19 cellular contexts compared by ENCODE assay signal in the genomic region with DNA sequence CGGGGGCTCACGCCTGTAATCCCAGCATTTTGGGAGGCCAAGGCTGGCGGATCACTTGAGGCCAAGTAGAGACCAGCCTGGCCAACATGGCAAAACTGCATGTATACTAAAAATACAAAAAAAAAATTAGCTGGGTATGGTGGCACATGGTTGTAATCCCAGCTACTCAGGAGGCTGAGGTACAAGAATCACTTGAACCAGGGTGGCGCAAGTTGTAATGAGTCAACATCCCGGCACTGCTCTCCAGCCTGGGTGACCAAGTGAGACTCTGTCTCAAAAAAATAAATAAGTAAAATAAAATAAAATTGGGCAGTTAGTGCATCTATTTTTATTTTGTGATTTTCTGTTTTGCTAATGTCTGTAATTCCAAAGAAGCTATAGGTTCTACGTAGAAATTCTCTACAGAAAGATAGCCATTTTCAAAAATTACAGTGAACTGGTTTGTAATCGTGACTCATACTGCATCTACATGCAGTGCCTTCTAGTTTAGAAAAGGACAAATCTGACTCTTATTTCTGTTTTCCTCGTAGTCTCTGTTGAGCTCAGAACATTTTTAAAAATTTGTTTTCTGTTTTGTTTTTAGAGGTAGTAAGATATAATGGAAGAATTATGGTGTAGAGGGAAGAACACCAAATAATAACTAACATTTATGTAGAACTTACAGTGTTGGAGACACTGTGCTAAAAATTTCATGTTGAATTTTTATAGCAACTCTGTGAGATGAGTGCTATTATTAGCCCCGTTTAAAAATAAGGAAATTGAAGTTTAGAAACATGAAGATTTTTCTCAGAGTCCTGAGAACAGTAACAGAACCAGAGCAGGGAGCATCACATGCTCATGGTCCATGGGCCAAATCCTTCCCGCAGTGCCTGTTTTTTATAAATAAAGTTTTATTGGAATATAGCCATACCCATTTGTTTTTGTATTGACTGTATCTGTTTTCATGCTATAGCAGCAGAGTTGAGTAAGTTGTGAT.
A peak's percentile ranks its signal among the peaks of the same experiment; 100 is the strongest.
DNase-seq lines count a peak whose midpoint lies in the region; ATAC-seq, FAIRE-seq and TF ChIP-seq lines count a peak whose summit lies in the region.
"Had no signal": no experiment of that assay in that cellular context is flagged by ENCODE, and none has a peak within 500 bp of the region (broad histone marks: within the 10 kb centered on the region; RNA-seq: fewer than 3 reads in every experiment).

No MANE protein-coding gene starts in this region.

- no peak for ATAC-seq in GM21786 (IDR thresholded peaks at IDR 0.05; ENCODE audit: unreplicated experiment)
- no peak for ATAC-seq in CD8-positive, alpha-beta T cell
- ATAC-seq: activated CD8-positive, alpha-beta T cell treated with anti-CD3 and anti-CD28 coated beads for 36 hours; sciatic nerve had no signal

- no peak for DNase-seq in HTR-8/SVneo (ENCODE audit: insufficient read length, low spot score)
- peak; percentile 65 for DNase-seq in amniotic epithelial cell (ENCODE audit: low read depth)
- DNase-seq in fibroblast of pulmonary artery (ENCODE audit: low read depth): peak; percentile 22
- peak; percentile 21 to 28 for DNase-seq in thyroid gland
- no peak for DNase-seq in stimulated activated CD4-positive, alpha-beta T cell treated with anti-CD3 and anti-CD28 coated beads, Interleukin-4, amount 100 ng/mL, for 4 hours
- no peak for DNase-seq in CD8-positive, alpha-beta T cell
- DNase-seq: activated CD8-positive, alpha-beta T cell treated with anti-CD3 and anti-CD28 coated beads for 36 hours; C1 segment of cervical spinal cord; esophagus squamous epithelium; NCI-H1105 treated with DMSO at 0.1 percent for 48 hours; RPMI8226; stimulated activated CD4-positive, alpha-beta T cell treated with anti-CD3 and anti-CD28 coated beads, Interleukin-2, amount 100 ng/mL, for 24 hours had no signal

- no peaks in the 10 kb centered on the region for H3K4me1 Mint-ChIP-seq in CD8-positive, alpha-beta T cell (ENCODE audit: low read depth)

- no peaks in the 10 kb centered on the region for H3K27me3 ChIP-seq in thyroid gland
- H3K27me3 ChIP-seq in CD8-positive, alpha-beta T cell (ENCODE audit: insufficient read depth, low read length): no peaks in the 10 kb centered on the region
- H3K27me3 ChIP-seq: adrenal gland, esophagus squamous epithelium had no signal

- TF ChIP-seq CTCF in fibroblast of pulmonary artery (IDR thresholded peaks at IDR 0.05; ENCODE audit: low read length, missing control alignments) (no peak), thyroid gland (IDR thresholded peaks at IDR 0.05) (no peak)
- TF ChIP-seq CTCF in CD8-positive, alpha-beta T cell (IDR thresholded peaks at IDR 0.05): no peak

- H3K9me3 ChIP-seq in thyroid gland: no peaks in the 10 kb centered on the region
- H3K9me3 ChIP-seq in CD8-positive, alpha-beta T cell (ENCODE audit: low read length): no peaks in the 10 kb centered on the region
- H3K9me3 ChIP-seq: adrenal gland, esophagus squamous epithelium had no signal

- H3K36me3 ChIP-seq in thyroid gland: peaks cover 8 to 17% of the 10 kb centered on the region in 2 donors
- peaks cover 4% of the 10 kb centered on the region for H3K36me3 ChIP-seq in CD8-positive, alpha-beta T cell (ENCODE audit: insufficient read depth, low read length)
- H3K36me3 ChIP-seq: adrenal gland had no signal

- no peak for TF ChIP-seq POLR2A in thyroid gland (IDR thresholded peaks at IDR 0.05)

- H3K27ac Mint-ChIP-seq in CD8-positive, alpha-beta T cell: no peak overlapping the region
- H3K27ac Mint-ChIP-seq: activated CD8-positive, alpha-beta T cell treated with anti-CD3 and anti-CD28 coated beads for 36 hours; activated T-helper 1 cell treated with anti-CD3 and anti-CD28 coated beads, Interleukin-12 subunit alpha, Interleukin-12 subunit beta, Interleukin-2, Interleukin-4 antibody, amounts not matched to agents 30 ng/mL and 10 ng/mL and 1 ng/mL, durations not matched to agents 14 hours and 24 hours and 36 hours; dendritic cell treated with granulocyte-macrophage colony-stimulating factor and Interleukin-4, amounts not matched to agents 40 ng/mL and 50 ng/mL, for 4 days had no signal

- H3K4me3 Mint-ChIP-seq in CD8-positive, alpha-beta T cell: no peak overlapping the region
- H3K4me3 Mint-ChIP-seq: activated CD8-positive, alpha-beta T cell treated with anti-CD3 and anti-CD28 coated beads for 36 hours; activated T-helper 1 cell treated with anti-CD3 and anti-CD28 coated beads, Interleukin-12 subunit alpha, Interleukin-12 subunit beta, Interleukin-2, Interleukin-4 antibody, amounts not matched to agents 30 ng/mL and 10 ng/mL and 1 ng/mL, durations not matched to agents 14 hours and 24 hours and 36 hours; dendritic cell treated with granulocyte-macrophage colony-stimulating factor and Interleukin-4, amounts not matched to agents 40 ng/mL and 50 ng/mL, for 4 days had no signal

- H3K4me1 ChIP-seq in thyroid gland: no peaks in the 10 kb centered on the region
- H3K4me1 ChIP-seq in CD8-positive, alpha-beta T cell (ENCODE audit: insufficient read depth, low read length): no peaks in the 10 kb centered on the region
- H3K4me1 ChIP-seq: adrenal gland, esophagus squamous epithelium had no signal

- no peaks in the 10 kb centered on the region for H3K9me3 Mint-ChIP-seq in CD8-positive, alpha-beta T cell
- H3K9me3 Mint-ChIP-seq: activated CD8-positive, alpha-beta T cell treated with anti-CD3 and anti-CD28 coated beads for 36 hours; activated T-helper 1 cell treated with anti-CD3 and anti-CD28 coated beads, Interleukin-12 subunit alpha, Interleukin-12 subunit beta, Interleukin-2, Interleukin-4 antibody, amounts not matched to agents 30 ng/mL and 10 ng/mL and 1 ng/mL, durations not matched to agents 14 hours and 24 hours and 36 hours; dendritic cell treated with granulocyte-macrophage colony-stimulating factor and Interleukin-4, amounts not matched to agents 40 ng/mL and 50 ng/mL, for 4 days had no signal

- H3K4me3 ChIP-seq in fibroblast of pulmonary artery (replicated peaks; ENCODE audit: low read depth, low read length): no peak overlapping the region
- no peak overlapping the region for H3K4me3 ChIP-seq in thyroid gland (replicated peaks in 1 of 3)
- H3K4me3 ChIP-seq in CD8-positive, alpha-beta T cell (ENCODE audit: low read depth, low read length): no peak overlapping the region
- H3K4me3 ChIP-seq: adrenal gland, esophagus squamous epithelium had no signal

- peaks cover 70% of the 10 kb centered on the region for H3K36me3 Mint-ChIP-seq in CD8-positive, alpha-beta T cell

- POLR2A ChIA-PET in CD8-positive, alpha-beta T cell (lab: Charles Lee): interaction anchor here (0.6 kb wide), 1 partner anchor 25 kb away, joined by 3 read pairs; no protein-coding TSS in a partner anchor

- peak overlapping the region; percentile 3 to 47 (median 11) for H3K27ac ChIP-seq in thyroid gland
- no peak overlapping the region for H3K27ac ChIP-seq in CD8-positive, alpha-beta T cell (ENCODE audit: low read depth, low read length)
- H3K27ac ChIP-seq: adrenal gland, VCaP had no signal

- FAIRE-seq in HTR-8/SVneo (lab: Jason Lieb, UNC): peak; percentile 26
- FAIRE-seq: GM18507 had no signal

- no peaks in the 10 kb centered on the region for H3K27me3 Mint-ChIP-seq in CD8-positive, alpha-beta T cell (ENCODE audit: low read depth)
- H3K27me3 Mint-ChIP-seq: activated CD8-positive, alpha-beta T cell treated with anti-CD3 and anti-CD28 coated beads for 36 hours; dendritic cell treated with granulocyte-macrophage colony-stimulating factor and Interleukin-4, amounts not matched to agents 40 ng/mL and 50 ng/mL, for 4 days had no signal

- intact Hi-C loops in thyroid gland (cut with DNase I): no loop called here
- intact Hi-C loops in CD8-positive, alpha-beta T cell (cut with DNase I, micrococcal nuclease): no loop called here

- CTCF ChIA-PET in CD8-positive, alpha-beta T cell (lab: Charles Lee): interaction anchor here (1.1 kb wide), 1 partner anchor 9 kb away, joined by 3 read pairs; no protein-coding TSS in a partner anchor

- 80 to 84% methylated on average over 10 of the region's 10 CpGs for WGBS in thyroid gland, 2 donors

Comparison
In these comparisons a context has a peak if more than half of its experiments do, and no peak if none do; other contexts are left out.
1. DNase-seq: peak in amniotic epithelial cell (single experiment), fibroblast of pulmonary artery (single experiment) and thyroid gland (2 of 2); none in HTR-8/SVneo (single experiment), stimulated activated CD4-positive, alpha-beta T cell treated with anti-CD3 and anti-CD28 coated beads, Interleukin-4, amount 100 ng/mL, for 4 hours (0 of 2) and CD8-positive, alpha-beta T cell (0 of 7).